11 cellular contexts compared by ENCODE assay signal in the genomic region with DNA sequence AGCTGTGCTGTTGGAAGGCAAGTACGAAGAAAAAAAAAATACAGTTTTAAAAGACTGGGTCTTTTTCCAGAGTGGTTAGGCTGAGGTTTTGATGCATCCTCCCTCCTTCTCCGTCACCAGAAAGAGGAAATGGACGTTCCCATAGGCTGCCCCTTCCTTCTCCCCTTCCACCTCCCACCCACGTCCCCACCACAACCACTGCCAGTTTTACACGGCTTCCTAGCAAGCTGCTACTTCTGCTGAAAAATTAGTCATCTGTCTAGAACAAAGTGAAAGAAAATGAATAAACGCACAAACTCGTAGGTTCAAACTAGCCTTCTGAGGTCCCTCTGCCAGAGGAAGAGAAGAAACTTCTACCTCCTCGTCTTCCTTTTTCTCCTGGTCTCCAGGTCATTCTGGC.
DNase-seq lines count a peak whose midpoint lies in the region; ATAC-seq and TF ChIP-seq lines count a peak whose summit lies in the region.
"Had no signal": no experiment of that assay in that cellular context is flagged by ENCODE, and none has a peak within 500 bp of the region (broad histone marks: within the 10 kb centered on the region; RNA-seq: fewer than 3 reads in every experiment).

No MANE protein-coding gene starts in this region.

- H3K4me1 Mint-ChIP-seq in CD8-positive, alpha-beta T cell (ENCODE audit: low read depth), result peaks cover 15% of the 10 kb centered on the region
- H3K4me1 Mint-ChIP-seq in activated T-cell treated with anti-CD3 and anti-CD28 coated beads, Interleukin-2, amount 50 U/mL, for 72 hours (ENCODE audit: low read depth), result peaks cover 40% of the 10 kb centered on the region

- no peak overlapping the region for H3K4me3 Mint-ChIP-seq in CD8-positive, alpha-beta T cell
- peak overlapping the region; percentile 61 to 86 for H3K4me3 Mint-ChIP-seq in activated T-cell treated with anti-CD3 and anti-CD28 coated beads, Interleukin-2, amount 50 U/mL, for 72 hours

- H3K36me3 Mint-ChIP-seq in CD8-positive, alpha-beta T cell, result peaks cover 59% of the 10 kb centered on the region
- H3K36me3 Mint-ChIP-seq in activated T-cell treated with anti-CD3 and anti-CD28 coated beads, Interleukin-2, amount 50 U/mL, for 72 hours (ENCODE audit: insufficient read depth in 2 of 2), result peaks cover 7 to 13% of the 10 kb centered on the region in 2 donors

- no peaks in the 10 kb centered on the region for H3K4me1 ChIP-seq in CD8-positive, alpha-beta T cell (ENCODE audit: insufficient read depth, low read length)
- H3K4me1 ChIP-seq in colonic mucosa, result no peaks in the 10 kb centered on the region

- H3K4me3 ChIP-seq in CD8-positive, alpha-beta T cell (ENCODE audit: low read depth, low read length), result no peak overlapping the region
- H3K4me3 ChIP-seq in colonic mucosa, result no peak overlapping the region

- H3K27me3 Mint-ChIP-seq in CD8-positive, alpha-beta T cell (ENCODE audit: low read depth), result no peaks in the 10 kb centered on the region
- no peaks in the 10 kb centered on the region for H3K27me3 Mint-ChIP-seq in activated T-cell treated with anti-CD3 and anti-CD28 coated beads, Interleukin-2, amount 50 U/mL, for 72 hours (ENCODE audit: low read depth)

- peak; percentile 29 for ATAC-seq in CD8-positive, alpha-beta T cell
- peak; percentile 93 to 95 for ATAC-seq in activated T-cell treated with anti-CD3 and anti-CD28 coated beads, Interleukin-2, amount 50 U/mL, for 72 hours (replicated peaks in 1 of 2)
- no peak for ATAC-seq in HG03097 (IDR thresholded peaks at IDR 0.05; ENCODE audit: low FRiP score, unreplicated experiment)

- CTCF ChIA-PET in CD8-positive, alpha-beta T cell (lab: Charles Lee), result no interaction called here

- TF ChIP-seq CTCF in CD8-positive, alpha-beta T cell (IDR thresholded peaks at IDR 0.05), result no peak
- TF ChIP-seq CTCF in colonic mucosa (IDR thresholded peaks at IDR 0.05), result no peak

- no peaks in the 10 kb centered on the region for H3K9me3 ChIP-seq in CD8-positive, alpha-beta T cell (ENCODE audit: low read length)
- no peaks in the 10 kb centered on the region for H3K9me3 ChIP-seq in KOPT-K1 (ENCODE audit: insufficient read depth, low read length, poor library complexity, severe bottlenecking)
- no peaks in the 10 kb centered on the region for H3K9me3 ChIP-seq in colonic mucosa

- no peak for DNase-seq in CD8-positive, alpha-beta T cell
- peak; percentile 75 to 85 for DNase-seq in activated T-cell treated with anti-CD3 and anti-CD28 coated beads, Interleukin-2, amount 50 U/mL, for 72 hours
- DNase-seq in stimulated activated CD4-positive, alpha-beta T cell treated with anti-CD3 and anti-CD28 coated beads, Interleukin-1b, Interleukin-23, amount 100 ng/mL, for 48 hours, result peak; percentile 81
- DNase-seq in mucosa of gallbladder (ENCODE audit: low spot score) (no peak), colonic mucosa (no peak), NCI-H524 treated with DMSO at 0.1 percent for 48 hours (lab: John Stamatoyannopoulos, UW) (no peak)
- DNase-seq: DMS 273 treated with DMSO at 0.1 percent for 48 hours, mammary epithelial cell, NCI-H1417 treated with DMSO at 0.1 percent for 48 hours had no signal

- H3K9me3 Mint-ChIP-seq in CD8-positive, alpha-beta T cell, result no peaks in the 10 kb centered on the region
- H3K9me3 Mint-ChIP-seq in activated T-cell treated with anti-CD3 and anti-CD28 coated beads, Interleukin-2, amount 50 U/mL, for 72 hours, result peaks cover 0 to 2% of the 10 kb centered on the region in 2 donors

- no peaks in the 10 kb centered on the region for H3K27me3 ChIP-seq in CD8-positive, alpha-beta T cell (ENCODE audit: insufficient read depth, low read length)
- H3K27me3 ChIP-seq in colonic mucosa, result no peaks in the 10 kb centered on the region

- H3K36me3 ChIP-seq in CD8-positive, alpha-beta T cell (ENCODE audit: insufficient read depth, low read length), result peaks cover 12% of the 10 kb centered on the region
- H3K36me3 ChIP-seq in KOPT-K1 (ENCODE audit: insufficient read depth, low read length) (peaks cover 23% of the 10 kb centered on the region), colonic mucosa (no peaks in the 10 kb centered on the region)

- H3K27ac Mint-ChIP-seq in CD8-positive, alpha-beta T cell, result peak overlapping the region; percentile 41
- peak overlapping the region; percentile 96 for H3K27ac Mint-ChIP-seq in activated T-cell treated with anti-CD3 and anti-CD28 coated beads, Interleukin-2, amount 50 U/mL, for 72 hours

- intact Hi-C loops in CD8-positive, alpha-beta T cell (cut with DNase I, micrococcal nuclease), result no loop called here
- intact Hi-C loops in colonic mucosa (cut with DNase I), result no loop called here

- H3K27ac ChIP-seq in CD8-positive, alpha-beta T cell (ENCODE audit: low read depth, low read length), result no peak overlapping the region
- H3K27ac ChIP-seq in KOPT-K1 (ENCODE audit: low read depth, low read length, poor library complexity, severe bottlenecking), result peak overlapping the region; percentile 30
- H3K27ac ChIP-seq in colonic mucosa, result no peak overlapping the region

- no peak overlapping the region for H3K9ac ChIP-seq in colonic mucosa (ENCODE audit: low read depth in 2 of 2, low read length in 2 of 2)

- POLR2A ChIA-PET in CD8-positive, alpha-beta T cell (lab: Charles Lee), result no interaction called here

Comparison
In these comparisons a context has a peak if more than half of its experiments do, and no peak if none do; other contexts are left out.
1. DNase-seq: peak in activated T-cell treated with anti-CD3 and anti-CD28 coated beads, Interleukin-2, amount 50 U/mL, for 72 hours (2 of 2) and stimulated activated CD4-positive, alpha-beta T cell treated with anti-CD3 and anti-CD28 coated beads, Interleukin-1b, Interleukin-23, amount 100 ng/mL, for 48 hours (single experiment); none in CD8-positive, alpha-beta T cell (0 of 7), mucosa of gallbladder (single experiment), colonic mucosa (single experiment) and NCI-H524 treated with DMSO at 0.1 percent for 48 hours (single experiment).